In genomic region chr12:52345041-52345440, GRCh38 we compare ENCODE assay signal across 6 cellular contexts. TPM values are rescaled to one million over a fixed set of nuclear protein-coding genes. Genes with fewer than 3 reads are reported as not detected.
"Had no signal": no experiment of that assay in that cellular context is flagged by ENCODE, and none has a peak within 500 bp of the region (broad histone marks: within the 10 kb centered on the region; RNA-seq: fewer than 3 reads in every experiment).

No MANE protein-coding gene starts in this region.

RNA-seq across cellular contexts. Expression of gene KRT85, which starts 22.2 kb away (rescaled TPM):
- total RNA-seq: K562, M059J, OCI-LY7, Right ventricle myocardium inferior, SJCRH30 had no signal
- polyA plus RNA-seq: IgD-negative memory B cell, K562 had no signal

RNA-seq across cellular contexts. Expression of gene KRT83, which starts 23.8 kb away (rescaled TPM):
- total RNA-seq: K562, OCI-LY7, Right ventricle myocardium inferior, SJCRH30 had no signal
- polyA plus RNA-seq: IgD-negative memory B cell, K562 had no signal

RNA-seq across cellular contexts. Expression of gene KRT84, which starts 40.4 kb away (rescaled TPM):
- total RNA-seq: K562, M059J, OCI-LY7, Right ventricle myocardium inferior, SJCRH30 had no signal
- polyA plus RNA-seq: IgD-negative memory B cell, K562 had no signal

RNA-seq across cellular contexts. Expression of gene KRT81, which starts 53.7 kb away (rescaled TPM):
- total RNA-seq: OCI-LY7, Right ventricle myocardium inferior had no signal
- polyA plus RNA-seq: IgD-negative memory B cell, K562 had no signal
